ENCODE assay signal across 1 cellular context in genomic region chr11:97687106-97687505, GRCh38.
TF ChIP-seq lines count a peak whose summit lies in the region.

No MANE protein-coding gene starts in this region.

TF ChIP-seq in H1, 55 proteins besides CTCF, POLR2A, EP300 and RAD21 (continued from another document):
- TF ChIP-seq, protein P1, sequence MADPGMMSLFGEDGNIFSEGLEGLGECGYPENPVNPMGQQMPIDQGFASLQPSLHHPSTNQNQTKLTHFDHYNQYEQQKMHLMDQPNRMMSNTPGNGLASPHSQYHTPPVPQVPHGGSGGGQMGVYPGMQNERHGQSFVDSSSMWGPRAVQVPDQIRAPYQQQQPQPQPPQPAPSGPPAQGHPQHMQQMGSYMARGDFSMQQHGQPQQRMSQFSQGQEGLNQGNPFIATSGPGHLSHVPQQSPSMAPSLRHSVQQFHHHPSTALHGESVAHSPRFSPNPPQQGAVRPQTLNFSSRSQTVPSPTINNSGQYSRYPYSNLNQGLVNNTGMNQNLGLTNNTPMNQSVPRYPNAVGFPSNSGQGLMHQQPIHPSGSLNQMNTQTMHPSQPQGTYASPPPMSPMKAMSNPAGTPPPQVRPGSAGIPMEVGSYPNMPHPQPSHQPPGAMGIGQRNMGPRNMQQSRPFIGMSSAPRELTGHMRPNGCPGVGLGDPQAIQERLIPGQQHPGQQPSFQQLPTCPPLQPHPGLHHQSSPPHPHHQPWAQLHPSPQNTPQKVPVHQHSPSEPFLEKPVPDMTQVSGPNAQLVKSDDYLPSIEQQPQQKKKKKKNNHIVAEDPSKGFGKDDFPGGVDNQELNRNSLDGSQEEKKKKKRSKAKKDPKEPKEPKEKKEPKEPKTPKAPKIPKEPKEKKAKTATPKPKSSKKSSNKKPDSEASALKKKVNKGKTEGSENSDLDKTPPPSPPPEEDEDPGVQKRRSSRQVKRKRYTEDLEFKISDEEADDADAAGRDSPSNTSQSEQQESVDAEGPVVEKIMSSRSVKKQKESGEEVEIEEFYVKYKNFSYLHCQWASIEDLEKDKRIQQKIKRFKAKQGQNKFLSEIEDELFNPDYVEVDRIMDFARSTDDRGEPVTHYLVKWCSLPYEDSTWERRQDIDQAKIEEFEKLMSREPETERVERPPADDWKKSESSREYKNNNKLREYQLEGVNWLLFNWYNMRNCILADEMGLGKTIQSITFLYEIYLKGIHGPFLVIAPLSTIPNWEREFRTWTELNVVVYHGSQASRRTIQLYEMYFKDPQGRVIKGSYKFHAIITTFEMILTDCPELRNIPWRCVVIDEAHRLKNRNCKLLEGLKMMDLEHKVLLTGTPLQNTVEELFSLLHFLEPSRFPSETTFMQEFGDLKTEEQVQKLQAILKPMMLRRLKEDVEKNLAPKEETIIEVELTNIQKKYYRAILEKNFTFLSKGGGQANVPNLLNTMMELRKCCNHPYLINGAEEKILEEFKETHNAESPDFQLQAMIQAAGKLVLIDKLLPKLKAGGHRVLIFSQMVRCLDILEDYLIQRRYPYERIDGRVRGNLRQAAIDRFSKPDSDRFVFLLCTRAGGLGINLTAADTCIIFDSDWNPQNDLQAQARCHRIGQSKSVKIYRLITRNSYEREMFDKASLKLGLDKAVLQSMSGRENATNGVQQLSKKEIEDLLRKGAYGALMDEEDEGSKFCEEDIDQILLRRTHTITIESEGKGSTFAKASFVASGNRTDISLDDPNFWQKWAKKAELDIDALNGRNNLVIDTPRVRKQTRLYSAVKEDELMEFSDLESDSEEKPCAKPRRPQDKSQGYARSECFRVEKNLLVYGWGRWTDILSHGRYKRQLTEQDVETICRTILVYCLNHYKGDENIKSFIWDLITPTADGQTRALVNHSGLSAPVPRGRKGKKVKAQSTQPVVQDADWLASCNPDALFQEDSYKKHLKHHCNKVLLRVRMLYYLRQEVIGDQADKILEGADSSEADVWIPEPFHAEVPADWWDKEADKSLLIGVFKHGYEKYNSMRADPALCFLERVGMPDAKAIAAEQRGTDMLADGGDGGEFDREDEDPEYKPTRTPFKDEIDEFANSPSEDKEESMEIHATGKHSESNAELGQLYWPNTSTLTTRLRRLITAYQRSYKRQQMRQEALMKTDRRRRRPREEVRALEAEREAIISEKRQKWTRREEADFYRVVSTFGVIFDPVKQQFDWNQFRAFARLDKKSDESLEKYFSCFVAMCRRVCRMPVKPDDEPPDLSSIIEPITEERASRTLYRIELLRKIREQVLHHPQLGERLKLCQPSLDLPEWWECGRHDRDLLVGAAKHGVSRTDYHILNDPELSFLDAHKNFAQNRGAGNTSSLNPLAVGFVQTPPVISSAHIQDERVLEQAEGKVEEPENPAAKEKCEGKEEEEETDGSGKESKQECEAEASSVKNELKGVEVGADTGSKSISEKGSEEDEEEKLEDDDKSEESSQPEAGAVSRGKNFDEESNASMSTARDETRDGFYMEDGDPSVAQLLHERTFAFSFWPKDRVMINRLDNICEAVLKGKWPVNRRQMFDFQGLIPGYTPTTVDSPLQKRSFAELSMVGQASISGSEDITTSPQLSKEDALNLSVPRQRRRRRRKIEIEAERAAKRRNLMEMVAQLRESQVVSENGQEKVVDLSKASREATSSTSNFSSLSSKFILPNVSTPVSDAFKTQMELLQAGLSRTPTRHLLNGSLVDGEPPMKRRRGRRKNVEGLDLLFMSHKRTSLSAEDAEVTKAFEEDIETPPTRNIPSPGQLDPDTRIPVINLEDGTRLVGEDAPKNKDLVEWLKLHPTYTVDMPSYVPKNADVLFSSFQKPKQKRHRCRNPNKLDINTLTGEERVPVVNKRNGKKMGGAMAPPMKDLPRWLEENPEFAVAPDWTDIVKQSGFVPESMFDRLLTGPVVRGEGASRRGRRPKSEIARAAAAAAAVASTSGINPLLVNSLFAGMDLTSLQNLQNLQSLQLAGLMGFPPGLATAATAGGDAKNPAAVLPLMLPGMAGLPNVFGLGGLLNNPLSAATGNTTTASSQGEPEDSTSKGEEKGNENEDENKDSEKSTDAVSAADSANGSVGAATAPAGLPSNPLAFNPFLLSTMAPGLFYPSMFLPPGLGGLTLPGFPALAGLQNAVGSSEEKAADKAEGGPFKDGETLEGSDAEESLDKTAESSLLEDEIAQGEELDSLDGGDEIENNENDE (IDR thresholded peaks at IDR 0.05; ENCODE audit: insufficient replicate concordance, low read length): no peak
- TF ChIP-seq TBP (IDR thresholded peaks at IDR 0.05; ENCODE audit: low read depth, low read length) (no peak), RXRA (IDR thresholded peaks at IDR 0.05; ENCODE audit: insufficient read depth, low read depth, low read length) (no peak), SIN3A (conservative IDR thresholded peaks at IDR 0.05 in 1 of 2, IDR thresholded peaks at IDR 0.05 in 1 of 2; ENCODE audit: low read depth in 1 of 2, low read length in 2 of 2) (no peak), EGR1 (IDR thresholded peaks at IDR 0.05; ENCODE audit: borderline replicate concordance, low read depth, low read length) (no peak), POU5F1 (IDR thresholded peaks at IDR 0.05; ENCODE audit: low read depth, low read length) (no peak), SIX5 (IDR thresholded peaks at IDR 0.05; ENCODE audit: low read depth, low read length) (no peak), CBX8 (IDR thresholded peaks at IDR 0.05; ENCODE audit: borderline replicate concordance, low read depth, low read length) (no peak)
- TF ChIP-seq, protein P2, sequence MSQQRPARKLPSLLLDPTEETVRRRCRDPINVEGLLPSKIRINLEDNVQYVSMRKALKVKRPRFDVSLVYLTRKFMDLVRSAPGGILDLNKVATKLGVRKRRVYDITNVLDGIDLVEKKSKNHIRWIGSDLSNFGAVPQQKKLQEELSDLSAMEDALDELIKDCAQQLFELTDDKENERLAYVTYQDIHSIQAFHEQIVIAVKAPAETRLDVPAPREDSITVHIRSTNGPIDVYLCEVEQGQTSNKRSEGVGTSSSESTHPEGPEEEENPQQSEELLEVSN (IDR thresholded peaks at IDR 0.05): no peak
